In genomic region chr20:5621305-5621704, GRCh38 we compare ENCODE assay signal across 11 cellular contexts. TPM values are rescaled to one million over a fixed set of nuclear protein-coding genes. Genes with fewer than 3 reads are reported as not detected.
DNase-seq lines count a peak whose midpoint lies in the region; ATAC-seq and TF ChIP-seq lines count a peak whose summit lies in the region.
"Had no signal": no experiment of that assay in that cellular context is flagged by ENCODE, and none has a peak within 500 bp of the region (broad histone marks: within the 10 kb centered on the region; RNA-seq: fewer than 3 reads in every experiment).

No MANE protein-coding gene starts in this region.

- no peaks in the 10 kb centered on the region for H3K27me3 ChIP-seq in CD4-positive, alpha-beta T cell (ENCODE audit: control insufficient read depth, insufficient read depth, low read length)
- H3K27me3 ChIP-seq: BLaER1 treated with 17β-estradiol and CSF1 and Interleukin-3, amounts not matched to agents 10 nM and 100 nM had no signal

- CTCF ChIA-PET in CD4-positive, alpha-beta T cell (lab: Charles Lee) = no interaction called here

- no peaks in the 10 kb centered on the region for H3K4me1 Mint-ChIP-seq in CD4-positive, alpha-beta T cell (ENCODE audit: low read depth)
- H3K4me1 Mint-ChIP-seq: activated naive CD4-positive, alpha-beta T cell treated with anti-CD3 and anti-CD28 coated beads, Interleukin-2, amount 50 U/mL, for 24 hours had no signal

- H3K9me3 ChIP-seq in CD4-positive, alpha-beta T cell (ENCODE audit: control insufficient read depth, low read length) = no peaks in the 10 kb centered on the region

- H3K36me3 Mint-ChIP-seq in CD4-positive, alpha-beta T cell (ENCODE audit: low read depth) = no peaks in the 10 kb centered on the region

- no peak overlapping the region for H3K27ac ChIP-seq in CD4-positive, alpha-beta T cell (ENCODE audit: low read depth, low read length)
- H3K27ac ChIP-seq: BLaER1 treated with 17β-estradiol and CSF1 and Interleukin-3, amounts not matched to agents 10 nM and 100 nM had no signal

- H3K27ac Mint-ChIP-seq in CD4-positive, alpha-beta T cell = no peak overlapping the region
- H3K27ac Mint-ChIP-seq: activated naive CD4-positive, alpha-beta T cell treated with anti-CD3 and anti-CD28 coated beads, Interleukin-2, amount 50 U/mL, for 24 hours had no signal

- ATAC-seq in GM18511 (IDR thresholded peaks at IDR 0.05; ENCODE audit: unreplicated experiment) = no peak
- ATAC-seq in CD4-positive, alpha-beta T cell (ENCODE audit: poor library complexity) = no peak

- TF ChIP-seq CTCF in CD4-positive, alpha-beta T cell (IDR thresholded peaks at IDR 0.05) = no peak

- H3K4me3 Mint-ChIP-seq in CD4-positive, alpha-beta T cell = no peak overlapping the region
- H3K4me3 Mint-ChIP-seq: activated naive CD4-positive, alpha-beta T cell treated with anti-CD3 and anti-CD28 coated beads, Interleukin-2, amount 50 U/mL, for 24 hours had no signal

- POLR2A ChIA-PET in CD4-positive, alpha-beta T cell (lab: Charles Lee) = no interaction called here

- intact Hi-C loops in CD4-positive, alpha-beta T cell (cut with DNase I, micrococcal nuclease) = no loop called here

- DNase-seq in COR-L47 (lab: John Stamatoyannopoulos, UW) = peak; percentile 98
- DNase-seq in NCI-H1694 treated with DMSO at 0.1 percent for 48 hours (lab: John Stamatoyannopoulos, UW) = peak; percentile 90
- DNase-seq in SHP77 treated with DMSO at 0.1 percent for 48 hours (lab: John Stamatoyannopoulos, UW) = peak; percentile 97
- peak in 33 of 51 donors; percentile 0 to 75 (median 32) for DNase-seq in hypothalamus (lab: John Stamatoyannopoulos, UW)
- DNase-seq in HuH-7.5 (ENCODE audit: low spot score) = no peak
- no peak for DNase-seq in activated CD4-positive, alpha-beta T cell treated with anti-CD3 and anti-CD28 coated beads for 48 hours
- no peak for DNase-seq in CD4-positive, alpha-beta T cell
- DNase-seq: NCI-H187 treated with DMSO at 0.1 percent for 48 hours had no signal

- H3K27me3 Mint-ChIP-seq in CD4-positive, alpha-beta T cell = no peaks in the 10 kb centered on the region
- H3K27me3 Mint-ChIP-seq: activated naive CD4-positive, alpha-beta T cell treated with anti-CD3 and anti-CD28 coated beads, Interleukin-2, amount 50 U/mL, for 24 hours had no signal

- no peaks in the 10 kb centered on the region for H3K9me3 Mint-ChIP-seq in CD4-positive, alpha-beta T cell
- H3K9me3 Mint-ChIP-seq: activated naive CD4-positive, alpha-beta T cell treated with anti-CD3 and anti-CD28 coated beads, Interleukin-2, amount 50 U/mL, for 24 hours had no signal

RNA-seq across cellular contexts. Expression of gene GPCPD1, which starts 10.5 kb away (rescaled TPM):
- 100 to 1,000 TPM; 171 to 176 TPM for total RNA-seq in CD4-positive, alpha-beta T cell

Comparison
In these comparisons a context has a peak if more than half of its experiments do, and no peak if none do; other contexts are left out.
1. DNase-seq: peak in COR-L47 (single experiment), NCI-H1694 treated with DMSO at 0.1 percent for 48 hours (single experiment), SHP77 treated with DMSO at 0.1 percent for 48 hours (single experiment) and hypothalamus (33 of 51); none in HuH-7.5 (single experiment), activated CD4-positive, alpha-beta T cell treated with anti-CD3 and anti-CD28 coated beads for 48 hours (single experiment) and CD4-positive, alpha-beta T cell (0 of 10).